ENCODE assay signal across 13 cellular contexts in the genomic region with DNA sequence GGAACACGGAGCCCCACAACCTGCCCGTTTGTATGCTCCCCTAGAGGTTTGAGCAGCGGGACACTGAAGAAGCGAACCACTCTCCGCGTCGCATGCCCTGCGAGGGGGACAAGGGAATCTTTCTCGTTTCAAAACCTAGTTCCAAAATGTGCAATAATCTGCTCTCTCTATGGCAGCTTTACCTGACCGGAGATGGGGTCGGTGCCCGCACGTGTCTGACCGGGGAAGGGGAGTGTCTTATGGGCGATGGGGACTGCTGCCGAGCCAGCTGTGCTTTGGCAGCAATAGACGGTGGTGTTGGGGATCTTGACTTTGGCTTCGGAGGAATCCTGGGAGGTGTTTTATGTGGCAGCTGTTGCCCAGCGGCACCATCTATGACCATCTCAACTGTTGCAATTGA. TPM values are rescaled to one million over a fixed set of nuclear protein-coding genes. Genes with fewer than 3 reads are reported as not detected.
DNase-seq lines count a peak whose midpoint lies in the region; ATAC-seq and TF ChIP-seq lines count a peak whose summit lies in the region.
"Had no signal": no experiment of that assay in that cellular context is flagged by ENCODE, and none has a peak within 500 bp of the region (broad histone marks: within the 10 kb centered on the region; RNA-seq: fewer than 3 reads in every experiment).

No MANE protein-coding gene starts in this region.

- H3K36me3 ChIP-seq in heart right ventricle (peaks cover 0 to 100% (median 26%) of the 10 kb centered on the region in 9 donors), right atrium auricular region (peaks cover 99% of the 10 kb centered on the region), skeletal muscle tissue (ENCODE audit: control insufficient read depth in 3 of 3, insufficient read depth in 3 of 3, low read length in 3 of 3) (peaks cover 60 to 83% (median 63%) of the 10 kb centered on the region in 3 donors)
- H3K36me3 ChIP-seq: BLaER1 treated with 17β-estradiol and CSF1 and Interleukin-3, amounts not matched to agents 10 nM and 100 nM; HAP-1 had no signal

- intact Hi-C loops in heart right ventricle (cut with DNase I), result loop anchor here in 5 of 10 donors (5.0 to 10.0 kb wide), 2 partner anchors 113 to 115 kb away; no protein-coding TSS in a partner anchor
- intact Hi-C loops in cardiac septum (cut with DNase I), result no loop called here

- H3K27ac ChIP-seq in heart right ventricle (peak overlapping the region in 7 of 10 donors; percentile 64 to 95 (median 88)), right atrium auricular region (peak overlapping the region; percentile 85 to 92), skeletal muscle tissue (ENCODE audit: low read depth, low read length) (peak overlapping the region; percentile 92)
- H3K27ac ChIP-seq: BLaER1 treated with 17β-estradiol and CSF1 and Interleukin-3, amounts not matched to agents 10 nM and 100 nM had no signal

- 64 to 74% methylated on average over 19 of the region's 19 CpGs for WGBS in heart right ventricle, 2 donors

- H3K27me3 ChIP-seq in heart right ventricle (no peaks in the 10 kb centered on the region), right atrium auricular region (no peaks in the 10 kb centered on the region), skeletal muscle tissue (ENCODE audit: control insufficient read depth in 3 of 3, insufficient read depth in 3 of 3, low read length in 3 of 3) (no peaks in the 10 kb centered on the region)
- H3K27me3 ChIP-seq: BLaER1 treated with 17β-estradiol and CSF1 and Interleukin-3, amounts not matched to agents 10 nM and 100 nM had no signal

- no peak for TF ChIP-seq CTCF in heart right ventricle (IDR thresholded peaks at IDR 0.05)
- TF ChIP-seq CTCF in right atrium auricular region (IDR thresholded peaks at IDR 0.05), result no peak

- ATAC-seq in heart right ventricle, result peak in 5 of 8 donors; percentile 6 to 43 (median 12)
- ATAC-seq: CD8-positive, alpha-beta T cell had no signal

- DNase-seq in heart right ventricle (no peak), cardiac septum (ENCODE audit: low spot score) (no peak), right atrium auricular region (ENCODE audit: low spot score) (no peak), NAMALWA (ENCODE audit: low spot score) (no peak), iPS-NIHi7 (ENCODE audit: extremely low spot score) (no peak)
- DNase-seq: Calu3; CD8-positive, alpha-beta T cell; DMS79 treated with DMSO at 0.1 percent for 48 hours; GF-D8 had no signal

- H3K9me3 ChIP-seq in heart right ventricle (peaks cover 0 to 8% (median 0%) of the 10 kb centered on the region in 11 donors), right atrium auricular region (no peaks in the 10 kb centered on the region), skeletal muscle tissue (ENCODE audit: control insufficient read depth in 3 of 3, low read length in 3 of 3) (no peaks in the 10 kb centered on the region)
- H3K9me3 ChIP-seq: BLaER1 treated with 17β-estradiol and CSF1 and Interleukin-3, amounts not matched to agents 10 nM and 100 nM; HAP-1 had no signal

- H3K4me1 ChIP-seq in heart right ventricle, result peaks cover 0 to 39% (median 5%) of the 10 kb centered on the region in 9 donors
- H3K4me1 ChIP-seq in right atrium auricular region, result peaks cover 0 to 10% of the 10 kb centered on the region in 2 donors
- H3K4me1 ChIP-seq in skeletal muscle tissue (ENCODE audit: control insufficient read depth in 3 of 3, insufficient read depth in 3 of 3, low read length in 3 of 3), result peaks cover 30 to 56% (median 31%) of the 10 kb centered on the region in 3 donors
- H3K4me1 ChIP-seq: BLaER1 treated with 17β-estradiol and CSF1 and Interleukin-3, amounts not matched to agents 10 nM and 100 nM had no signal

- H3K9ac ChIP-seq in skeletal muscle tissue (ENCODE audit: low read depth in 1 of 3, low read length in 3 of 3), result peak overlapping the region; percentile 58 to 85 (median 67)
- H3K9ac ChIP-seq: BLaER1 treated with 17β-estradiol and CSF1 and Interleukin-3, amounts not matched to agents 10 nM and 100 nM had no signal

- H3K4me3 ChIP-seq in heart right ventricle (peak overlapping the region in 8 of 10 donors; percentile 1 to 62 (median 50)), right atrium auricular region (peak overlapping the region in 1 of 2 donors; percentile 0), skeletal muscle tissue (ENCODE audit: low read length in 3 of 3) (peak overlapping the region in 2 of 3 donors; percentile 24 to 54)
- H3K4me3 ChIP-seq: BLaER1 treated with 17β-estradiol and CSF1 and Interleukin-3, amounts not matched to agents 10 nM and 100 nM; HAP-1 had no signal

RNA-seq across cellular contexts. Expression of gene TTN, which starts 7.9 kb away (rescaled TPM):
- total RNA-seq in heart right ventricle, result 1,000 to 10,000 TPM; 2,633 to 4,921 (median 3,995) TPM
- 100 to 1,000 TPM in 1 of 2 donors, 10 to 100 TPM in 1; 65.7 to 862 TPM for polyA plus RNA-seq in heart right ventricle
- 4,176 TPM for total RNA-seq in cardiac septum
- total RNA-seq in right atrium auricular region, result 1,000 to 10,000 TPM; 1,330 to 3,257 TPM
- total RNA-seq in skeletal muscle tissue, result 2,245 TPM
- total RNA-seq: H4 had no signal
